ENCODE assay signal across 8 cellular contexts in genomic region chr17:30476726-30477082, GRCh38. TPM values are rescaled to one million over a fixed set of nuclear protein-coding genes. Genes with fewer than 3 reads are reported as not detected.
DNase-seq lines count a peak whose midpoint lies in the region; ATAC-seq and TF ChIP-seq lines count a peak whose summit lies in the region.

No MANE protein-coding gene starts in this region.

- H3K4me1 Mint-ChIP-seq in CD4-positive, CD25-positive, alpha-beta regulatory T cell, result peaks cover 6 to 47% (median 32%) of the 10 kb centered on the region in 4 donors
- H3K4me1 Mint-ChIP-seq in immature natural killer cell, result peaks cover 29 to 50% of the 10 kb centered on the region in 2 donors
- H3K4me1 Mint-ChIP-seq in stimulated activated effector memory CD8-positive, alpha-beta T cell treated with anti-CD3 and anti-CD28 coated beads, Interleukin-12 subunit alpha, Interleukin-12 subunit beta, amount 100 ng/mL, for 72 hours, result peaks cover 20% of the 10 kb centered on the region

- TF ChIP-seq CTCF in astrocyte of the cerebellum (IDR thresholded peaks at IDR 0.05; ENCODE audit: low read depth, low read length, missing control alignments), result no peak

- H3K36me3 ChIP-seq in CD4-positive, CD25-positive, alpha-beta regulatory T cell (ENCODE audit: control insufficient read depth, insufficient read depth, low read length), result peaks cover 15% of the 10 kb centered on the region

- ATAC-seq in CD4-positive, CD25-positive, alpha-beta regulatory T cell (ENCODE audit: low read depth in 2 of 2), result peak; percentile 3 to 6
- ATAC-seq in GM21786 (IDR thresholded peaks at IDR 0.05; ENCODE audit: unreplicated experiment) (peak; percentile 10), HG02840 (IDR thresholded peaks at IDR 0.05; ENCODE audit: low FRiP score, unreplicated experiment) (no peak)
- peak; percentile 47 for ATAC-seq in stimulated activated effector memory CD8-positive, alpha-beta T cell treated with anti-CD3 and anti-CD28 coated beads, Interleukin-12 subunit alpha, Interleukin-12 subunit beta, amount 100 ng/mL, for 72 hours

- H3K36me3 Mint-ChIP-seq in CD4-positive, CD25-positive, alpha-beta regulatory T cell, result peaks cover 10% of the 10 kb centered on the region
- peaks cover 0 to 7% (median 5%) of the 10 kb centered on the region in 3 donors for H3K36me3 Mint-ChIP-seq in immature natural killer cell
- H3K36me3 Mint-ChIP-seq in stimulated activated effector memory CD8-positive, alpha-beta T cell treated with anti-CD3 and anti-CD28 coated beads, Interleukin-12 subunit alpha, Interleukin-12 subunit beta, amount 100 ng/mL, for 72 hours, result peaks cover 33% of the 10 kb centered on the region

- peak in 1 of 3 donors; percentile 5 for DNase-seq in CD4-positive, CD25-positive, alpha-beta regulatory T cell
- DNase-seq in NCI-H526 (lab: John Stamatoyannopoulos, UW) (peak; percentile 5 to 49), astrocyte of the cerebellum (ENCODE audit: low read depth) (no peak), immature natural killer cell (no peak), HT-29 (ENCODE audit: low spot score) (no peak)
- DNase-seq in stimulated activated effector memory CD8-positive, alpha-beta T cell treated with anti-CD3 and anti-CD28 coated beads, Interleukin-12 subunit alpha, Interleukin-12 subunit beta, amount 100 ng/mL, for 72 hours (ENCODE audit: low spot score in 2 of 2), result no peak

- no peaks in the 10 kb centered on the region for H3K9me3 ChIP-seq in CD4-positive, CD25-positive, alpha-beta regulatory T cell (ENCODE audit: control insufficient read depth in 2 of 2, low read length in 2 of 2)

- peak overlapping the region; percentile 96 to 99 (median 96) for H3K4me3 Mint-ChIP-seq in CD4-positive, CD25-positive, alpha-beta regulatory T cell
- H3K4me3 Mint-ChIP-seq in immature natural killer cell, result peak overlapping the region; percentile 95 to 99 (median 98)
- peak overlapping the region; percentile 91 for H3K4me3 Mint-ChIP-seq in stimulated activated effector memory CD8-positive, alpha-beta T cell treated with anti-CD3 and anti-CD28 coated beads, Interleukin-12 subunit alpha, Interleukin-12 subunit beta, amount 100 ng/mL, for 72 hours

- peaks cover 10% of the 10 kb centered on the region for H3K27me3 ChIP-seq in CD4-positive, CD25-positive, alpha-beta regulatory T cell (ENCODE audit: control insufficient read depth, insufficient read depth, low read length)

- H3K4me3 ChIP-seq in CD4-positive, CD25-positive, alpha-beta regulatory T cell (ENCODE audit: low read depth, low read length), result peak overlapping the region; percentile 98
- H3K4me3 ChIP-seq in astrocyte of the cerebellum (ENCODE audit: low read depth, low read length), result peak overlapping the region; percentile 75

- H3K27ac ChIP-seq in CD4-positive, CD25-positive, alpha-beta regulatory T cell (ENCODE audit: insufficient read depth, low read length, poor library complexity, severe bottlenecking), result peak overlapping the region; percentile 96

- peak overlapping the region; percentile 96 to 100 (median 99) for H3K27ac Mint-ChIP-seq in CD4-positive, CD25-positive, alpha-beta regulatory T cell
- H3K27ac Mint-ChIP-seq in immature natural killer cell, result peak overlapping the region; percentile 93 to 99 (median 98)
- peak overlapping the region; percentile 99 for H3K27ac Mint-ChIP-seq in stimulated activated effector memory CD8-positive, alpha-beta T cell treated with anti-CD3 and anti-CD28 coated beads, Interleukin-12 subunit alpha, Interleukin-12 subunit beta, amount 100 ng/mL, for 72 hours

- H3K27me3 Mint-ChIP-seq in CD4-positive, CD25-positive, alpha-beta regulatory T cell, result peaks cover 18% of the 10 kb centered on the region
- H3K27me3 Mint-ChIP-seq in immature natural killer cell (ENCODE audit: low read depth in 3 of 3), result peaks cover 4 to 6% (median 5%) of the 10 kb centered on the region in 3 donors

- in situ Hi-C loops in astrocyte of the cerebellum (cut with HindIII; ENCODE audit: low sequenced_read_pairs), result no loop called here

- H3K4me1 ChIP-seq in CD4-positive, CD25-positive, alpha-beta regulatory T cell (ENCODE audit: control insufficient read depth, insufficient read depth, low read length, poor library complexity, severe bottlenecking), result peaks cover 22% of the 10 kb centered on the region

- peaks cover 0 to 1% (median 0%) of the 10 kb centered on the region in 7 donors for H3K9me3 Mint-ChIP-seq in CD4-positive, CD25-positive, alpha-beta regulatory T cell
- H3K9me3 Mint-ChIP-seq in immature natural killer cell, result no peaks in the 10 kb centered on the region
- H3K9me3 Mint-ChIP-seq in stimulated activated effector memory CD8-positive, alpha-beta T cell treated with anti-CD3 and anti-CD28 coated beads, Interleukin-12 subunit alpha, Interleukin-12 subunit beta, amount 100 ng/mL, for 72 hours, result no peaks in the 10 kb centered on the region

RNA-seq across cellular contexts. Expression of gene GOSR1, which starts 0.5 kb away (rescaled TPM):
- 51.1 TPM for total RNA-seq in CD4-positive, CD25-positive, alpha-beta regulatory T cell
- polyA plus RNA-seq in CD4-positive, CD25-positive, alpha-beta regulatory T cell, result 10 to 100 TPM; 42.8 to 71.4 (median 53.5) TPM
- 10 to 100 TPM; 28.1 to 56.8 (median 52.5) TPM for polyA plus RNA-seq in immature natural killer cell
- total RNA-seq in HT-29 (2014; rRNA removed; shearing (Covaris generic)), result 14.8 and 16.5 TPM in 2 replicates

Comparison
In these comparisons a context has a peak if more than half of its experiments do, and no peak if none do; other contexts are left out.
1. DNase-seq: peak in NCI-H526 (2 of 2); none in astrocyte of the cerebellum (single experiment), immature natural killer cell (0 of 3), stimulated activated effector memory CD8-positive, alpha-beta T cell treated with anti-CD3 and anti-CD28 coated beads, Interleukin-12 subunit alpha, Interleukin-12 subunit beta, amount 100 ng/mL, for 72 hours (0 of 2) and HT-29 (single experiment).
2. Peak in every context shown above with its lines, with median percentiles within 50 percentile points of each other: H3K27ac Mint-ChIP-seq and H3K4me3 Mint-ChIP-seq.